9 cellular contexts compared by ENCODE assay signal in the genomic region with DNA sequence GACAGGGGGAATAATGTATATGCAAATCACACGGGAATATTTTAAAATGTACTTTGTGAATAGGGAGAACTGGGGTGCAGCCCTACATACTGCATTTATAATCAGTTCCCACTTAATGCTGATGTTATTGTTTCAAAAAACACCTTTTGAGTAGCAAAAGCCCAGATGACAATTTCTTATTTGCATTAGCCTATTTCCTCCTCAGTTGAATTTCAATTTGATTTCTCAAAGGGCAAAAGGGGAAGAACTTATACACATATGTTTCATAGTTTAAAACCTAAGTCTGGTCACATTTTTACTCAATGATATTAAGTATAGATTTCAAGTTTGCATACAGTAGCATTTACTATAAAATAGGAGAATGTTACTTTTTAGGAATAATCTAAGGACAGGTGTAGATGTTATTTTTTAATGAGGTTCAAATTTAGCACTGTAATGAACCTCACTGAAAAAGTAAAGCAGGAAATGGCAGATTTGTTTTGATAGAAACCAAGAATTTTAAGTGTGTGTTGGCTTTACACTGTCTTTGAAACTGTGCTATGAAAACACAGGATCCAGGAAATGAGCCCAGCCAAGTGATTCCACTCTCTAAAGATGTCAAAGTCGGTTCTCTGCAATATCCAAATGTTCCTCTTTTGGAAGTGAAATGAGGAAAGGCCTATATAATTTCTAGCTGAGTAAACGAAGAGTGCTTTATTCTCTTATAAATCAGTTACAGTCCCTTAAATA.
DNase-seq lines count a peak whose midpoint lies in the region; ATAC-seq lines count a peak whose summit lies in the region.
"Had no signal": no experiment of that assay in that cellular context is flagged by ENCODE, and none has a peak within 500 bp of the region (broad histone marks: within the 10 kb centered on the region; RNA-seq: fewer than 3 reads in every experiment).

No MANE protein-coding gene starts in this region.

- peak overlapping the region; percentile 88 for H3K27ac Mint-ChIP-seq in activated T-cell treated with anti-CD3 and anti-CD28 coated beads, Interleukin-2, amount 50 U/mL, for 24 hours
- H3K27ac Mint-ChIP-seq in activated naive CD8-positive, alpha-beta T cell treated with anti-CD3 and anti-CD28 coated beads, Interleukin-2, amount 50 U/mL, for 24 hours, result peak overlapping the region; percentile 73

- peaks cover 9% of the 10 kb centered on the region for H3K4me1 ChIP-seq in neuron (ENCODE audit: insufficient read depth, low read length)

- H2AFZ ChIP-seq in neuron (ENCODE audit: low read depth, low read length), result peak overlapping the region; percentile 49

- H3K36me3 Mint-ChIP-seq in activated T-cell treated with anti-CD3 and anti-CD28 coated beads, Interleukin-2, amount 50 U/mL, for 24 hours (ENCODE audit: low read depth), result no peaks in the 10 kb centered on the region
- no peaks in the 10 kb centered on the region for H3K36me3 Mint-ChIP-seq in activated naive CD8-positive, alpha-beta T cell treated with anti-CD3 and anti-CD28 coated beads, Interleukin-2, amount 50 U/mL, for 24 hours (ENCODE audit: low read depth)

- H3K9me3 ChIP-seq in neuron (ENCODE audit: low read length), result peaks cover under 1% of the 10 kb centered on the region
- H3K9me3 ChIP-seq: BLaER1 treated with 17β-estradiol and CSF1 and Interleukin-3, amounts not matched to agents 10 nM and 100 nM had no signal

- H3K4me3 Mint-ChIP-seq in activated T-cell treated with anti-CD3 and anti-CD28 coated beads, Interleukin-2, amount 50 U/mL, for 24 hours, result peak overlapping the region; percentile 24
- peak overlapping the region; percentile 73 for H3K4me3 Mint-ChIP-seq in activated naive CD8-positive, alpha-beta T cell treated with anti-CD3 and anti-CD28 coated beads, Interleukin-2, amount 50 U/mL, for 24 hours

- no peak for DNase-seq in activated T-cell treated with anti-CD3 and anti-CD28 coated beads, Interleukin-2, amount 50 U/mL, for 24 hours
- DNase-seq in activated T-cell treated with anti-CD3 and anti-CD28 coated beads, Interleukin-2, amount 50 U/mL, for 48 hours, result no peak
- no peak for DNase-seq in activated naive CD8-positive, alpha-beta T cell treated with anti-CD3 and anti-CD28 coated beads, Interleukin-2, amount 50 U/mL, for 24 hours
- DNase-seq in H7 (no peak), AG20443 (ENCODE audit: low spot score) (no peak), NCI-H2196 treated with DMSO at 0.1 percent for 48 hours (lab: John Stamatoyannopoulos, UW; ENCODE audit: unreplicated experiment) (no peak)

- no peaks in the 10 kb centered on the region for H3K27me3 ChIP-seq in neuron (ENCODE audit: insufficient read depth, low read length)
- H3K27me3 ChIP-seq in H7 (ENCODE audit: control insufficient read depth, insufficient read depth, low read length), result no peaks in the 10 kb centered on the region
- H3K27me3 ChIP-seq: BLaER1 treated with 17β-estradiol and CSF1 and Interleukin-3, amounts not matched to agents 10 nM and 100 nM had no signal

- H3K4me3 ChIP-seq in neuron (ENCODE audit: low read length) (no peak overlapping the region), H7 (ENCODE audit: insufficient read depth, low read depth, low read length) (no peak overlapping the region)
- H3K4me3 ChIP-seq: BLaER1 treated with 17β-estradiol and CSF1 and Interleukin-3, amounts not matched to agents 10 nM and 100 nM had no signal

- no peaks in the 10 kb centered on the region for H3K27me3 Mint-ChIP-seq in activated T-cell treated with anti-CD3 and anti-CD28 coated beads, Interleukin-2, amount 50 U/mL, for 24 hours
- H3K27me3 Mint-ChIP-seq in activated naive CD8-positive, alpha-beta T cell treated with anti-CD3 and anti-CD28 coated beads, Interleukin-2, amount 50 U/mL, for 24 hours, result no peaks in the 10 kb centered on the region

- peaks cover 40% of the 10 kb centered on the region for H3K4me1 Mint-ChIP-seq in activated T-cell treated with anti-CD3 and anti-CD28 coated beads, Interleukin-2, amount 50 U/mL, for 24 hours (ENCODE audit: low read depth)
- H3K4me1 Mint-ChIP-seq in activated naive CD8-positive, alpha-beta T cell treated with anti-CD3 and anti-CD28 coated beads, Interleukin-2, amount 50 U/mL, for 24 hours, result peaks cover 27% of the 10 kb centered on the region

- ATAC-seq in HG03066 (IDR thresholded peaks at IDR 0.05; ENCODE audit: low read depth, unreplicated experiment), result peak; percentile 64
- no peak for ATAC-seq in activated naive CD8-positive, alpha-beta T cell treated with anti-CD3 and anti-CD28 coated beads, Interleukin-2, amount 50 U/mL, for 24 hours

- H3K36me3 ChIP-seq in neuron (ENCODE audit: insufficient read depth, low read length), result no peaks in the 10 kb centered on the region
- no peaks in the 10 kb centered on the region for H3K36me3 ChIP-seq in H7 (replicated peaks; ENCODE audit: control insufficient read depth, insufficient read depth, low read length)
- H3K36me3 ChIP-seq: BLaER1 treated with 17β-estradiol and CSF1 and Interleukin-3, amounts not matched to agents 10 nM and 100 nM had no signal

- H3K9me3 Mint-ChIP-seq in activated T-cell treated with anti-CD3 and anti-CD28 coated beads, Interleukin-2, amount 50 U/mL, for 24 hours, result no peaks in the 10 kb centered on the region
- H3K9me3 Mint-ChIP-seq in activated naive CD8-positive, alpha-beta T cell treated with anti-CD3 and anti-CD28 coated beads, Interleukin-2, amount 50 U/mL, for 24 hours, result peaks cover 3% of the 10 kb centered on the region
